Comparison of ENCODE assay signal across 14 cellular contexts in genomic region chr4:137283737-137284136, GRCh38.
DNase-seq lines count a peak whose midpoint lies in the region; ATAC-seq, FAIRE-seq and TF ChIP-seq lines count a peak whose summit lies in the region.
"Had no signal": no experiment of that assay in that cellular context is flagged by ENCODE, and none has a peak within 500 bp of the region (broad histone marks: within the 10 kb centered on the region; RNA-seq: fewer than 3 reads in every experiment).

No MANE protein-coding gene starts in this region.

- no peak overlapping the region for H3T11ph ChIP-seq in H9 (ENCODE audit: low read length)

- H3K4me2 ChIP-seq in H9 (ENCODE audit: insufficient read depth, insufficient read length, low read length) (no peak overlapping the region), hepatocyte (no peak overlapping the region)

- H3K36me3 Mint-ChIP-seq in H9 (ENCODE audit: insufficient read depth in 1 of 3, low read depth in 3 of 3): no peaks in the 10 kb centered on the region
- H3K36me3 Mint-ChIP-seq: immature natural killer cell had no signal

- H3K9me3 ChIP-seq in H9 (ENCODE audit: control insufficient read depth, low read depth, low read length) (no peaks in the 10 kb centered on the region), adipocyte (ENCODE audit: control insufficient read depth, low read length) (no peaks in the 10 kb centered on the region), hepatocyte (ENCODE audit: low read depth) (no peaks in the 10 kb centered on the region)

- DNase-seq in AG09309 (ENCODE audit: low read depth) (no peak), H9 (no peak), adipocyte (ENCODE audit: low read depth) (peak; percentile 47), hepatocyte (ENCODE audit: low spot score) (peak; percentile 20), NOMO-1 treated with dmso at 0.1 percent for 144 hours (lab: John Stamatoyannopoulos, UW; ENCODE audit: unreplicated experiment) (no peak), T-helper 9 cell (no peak), HTR-8/SVneo (ENCODE audit: insufficient read length, low spot score) (no peak)
- DNase-seq: activated T-cell treated with anti-CD3 and anti-CD28 coated beads, Interleukin-2, amount 50 U/mL, for 48 hours; DND-41; immature natural killer cell; posterior cingulate gyrus had no signal

- no peak for FAIRE-seq in HTR-8/SVneo (lab: Jason Lieb, UNC)
- FAIRE-seq: urothelium cell line had no signal

- H3K79me1 ChIP-seq in H9 (ENCODE audit: insufficient read depth, low read depth, low read length, poor library complexity, severe bottlenecking): no peaks in the 10 kb centered on the region

- H2BK5ac ChIP-seq in H9 (ENCODE audit: insufficient read length, low read length): no peak overlapping the region

- no peak overlapping the region for H3K18ac ChIP-seq in H9 (ENCODE audit: insufficient read length, low read depth, low read length)

- no peak overlapping the region for H3K4me3 Mint-ChIP-seq in H9
- H3K4me3 Mint-ChIP-seq: immature natural killer cell; T-helper 1 cell treated with Interleukin-12 subunit alpha and Interleukin-12 subunit beta and Interleukin-4 antibody, amounts not matched to agents 30 μg/mL and 1 μg/mL, for 36 hours had no signal

- H3K9ac ChIP-seq in H9 (ENCODE audit: extremely low read depth, insufficient read length, low read length) (no peak overlapping the region), adipocyte (ENCODE audit: low read length) (peak overlapping the region; percentile 68)

- H4K5ac ChIP-seq in H9 (ENCODE audit: insufficient read length, low read depth, low read length): no peak overlapping the region

- no peak overlapping the region for H2BK120ac ChIP-seq in H9 (ENCODE audit: low read depth, low read length, poor library complexity, severe bottlenecking)

- no peak overlapping the region for H3K14ac ChIP-seq in H9 (ENCODE audit: insufficient read depth, low read length)

- no peak overlapping the region for H3K23ac ChIP-seq in H9 (ENCODE audit: insufficient read length, low read depth, low read length)

- H4K20me1 ChIP-seq in H9 (ENCODE audit: control insufficient read depth, insufficient read depth, insufficient read length) (no peaks in the 10 kb centered on the region), hepatocyte (ENCODE audit: insufficient read depth, poor library complexity, severe bottlenecking) (no peaks in the 10 kb centered on the region)

- H2BK12ac ChIP-seq in H9 (ENCODE audit: insufficient read length, low read depth, low read length): no peak overlapping the region

- H3K4me1 ChIP-seq in H9 (ENCODE audit: insufficient read depth, low read length) (no peaks in the 10 kb centered on the region), adipocyte (ENCODE audit: control insufficient read depth, insufficient read depth, low read length) (peaks cover 17% of the 10 kb centered on the region), hepatocyte (ENCODE audit: insufficient read depth) (no peaks in the 10 kb centered on the region)

- H4K91ac ChIP-seq in H9 (ENCODE audit: insufficient read length, low read depth, low read length): no peak overlapping the region

- H4K8ac ChIP-seq in H9 (replicated peaks; ENCODE audit: insufficient read length, low read depth, low read length): no peak overlapping the region

- no peaks in the 10 kb centered on the region for H3K27me3 Mint-ChIP-seq in H9 (ENCODE audit: low read depth)

- H3K27me3 ChIP-seq in H9 (ENCODE audit: insufficient read depth, low read length) (no peaks in the 10 kb centered on the region), adipocyte (replicated peaks; ENCODE audit: control insufficient read depth, insufficient read depth, low read length) (no peaks in the 10 kb centered on the region), hepatocyte (no peaks in the 10 kb centered on the region)

- H3K36me3 ChIP-seq in adipocyte (ENCODE audit: control insufficient read depth, insufficient read depth, low read length, severe bottlenecking): no peaks in the 10 kb centered on the region
- H3K36me3 ChIP-seq in hepatocyte (replicated peaks; ENCODE audit: insufficient read depth, low read depth): no peaks in the 10 kb centered on the region

- H3K27ac ChIP-seq in H9 (ENCODE audit: insufficient read length, low read depth, low read length): no peak overlapping the region
- H3K27ac ChIP-seq in hepatocyte: no peak overlapping the region

- no peaks in the 10 kb centered on the region for H3K9me3 Mint-ChIP-seq in H9
- H3K9me3 Mint-ChIP-seq: T-helper 1 cell treated with Interleukin-12 subunit alpha and Interleukin-12 subunit beta and Interleukin-4 antibody, amounts not matched to agents 30 μg/mL and 1 μg/mL, for 36 hours had no signal

- ATAC-seq in GM21381 (IDR thresholded peaks at IDR 0.05; ENCODE audit: unreplicated experiment): no peak

- H2AK5ac ChIP-seq in H9 (ENCODE audit: insufficient read length, low read length): no peak overlapping the region

- H3K23me2 ChIP-seq in H9 (ENCODE audit: insufficient read length, low read depth, low read length, poor library complexity, severe bottlenecking): no peaks in the 10 kb centered on the region

- no peak overlapping the region for H3K4me3 ChIP-seq in AG09309 (ENCODE audit: control insufficient read depth, low read depth, low read length)
- no peak overlapping the region for H3K4me3 ChIP-seq in adipocyte (ENCODE audit: low read length)
- H3K4me3 ChIP-seq in hepatocyte: no peak overlapping the region

- H2AFZ ChIP-seq in H9 (ENCODE audit: low read length) (no peak overlapping the region), hepatocyte (no peak overlapping the region)

- H3K9me2 ChIP-seq in hepatocyte (replicated peaks; ENCODE audit: insufficient read depth): no peaks in the 10 kb centered on the region

- no peak overlapping the region for H2BK20ac ChIP-seq in H9 (ENCODE audit: low read depth, low read length, poor library complexity, severe bottlenecking)

- H3K4me1 Mint-ChIP-seq in H9: peaks cover 0 to 3% of the 10 kb centered on the region in 2 experiments; a peak in 2 of 4 replicates
- H3K4me1 Mint-ChIP-seq: immature natural killer cell had no signal

- no peak overlapping the region for H3K4ac ChIP-seq in H9 (ENCODE audit: low read depth, low read length)

- H3K56ac ChIP-seq in H9 (ENCODE audit: insufficient read length, low read depth, low read length): no peak overlapping the region

- TF ChIP-seq CTCF in AG09309 (IDR thresholded peaks at IDR 0.05; ENCODE audit: control insufficient read depth, insufficient read depth, low read depth, low read length, missing control alignments): peak; percentile 53
- TF ChIP-seq CTCF in H9 (conservative IDR thresholded peaks at IDR 0.05): peak; percentile 55
- peak; percentile 59 for TF ChIP-seq CTCF in hepatocyte (IDR thresholded peaks at IDR 0.05; ENCODE audit: poor library complexity)

- H3K79me2 ChIP-seq in H9 (ENCODE audit: insufficient read depth, low read length) (no peaks in the 10 kb centered on the region), hepatocyte (no peaks in the 10 kb centered on the region)

- H2BK15ac ChIP-seq in H9 (ENCODE audit: low read depth, low read length): no peak overlapping the region

- no peak overlapping the region for H3K27ac Mint-ChIP-seq in H9
- H3K27ac Mint-ChIP-seq: immature natural killer cell; T-helper 1 cell treated with Interleukin-12 subunit alpha and Interleukin-12 subunit beta and Interleukin-4 antibody, amounts not matched to agents 30 μg/mL and 1 μg/mL, for 36 hours had no signal

Comparison
In these comparisons a context has a peak if more than half of its experiments do, and no peak if none do; other contexts are left out.
1. DNase-seq: peak in adipocyte (single experiment) and hepatocyte (single experiment); none in AG09309 (single experiment), H9 (single experiment), NOMO-1 treated with dmso at 0.1 percent for 144 hours (single experiment), T-helper 9 cell (single experiment) and HTR-8/SVneo (single experiment).
2. Peak in every context shown above with its lines, with median percentiles within 50 percentile points of each other: CTCF ChIP-seq.